33 cellular contexts compared by ENCODE assay signal in genomic region chr1:114521396-114522263, GRCh38.
"Had no signal": no experiment of that assay in that cellular context is flagged by ENCODE, and none has a peak within 500 bp of the region (broad histone marks: within the 10 kb centered on the region; RNA-seq: fewer than 3 reads in every experiment).

No MANE protein-coding gene starts in this region.

- H3K27me3 ChIP-seq: cardiac muscle cell, MG63 had no signal

- H3K36me3 ChIP-seq: cardiac muscle cell, MG63 had no signal

- H3K4me1 Mint-ChIP-seq: activated B cell treated with CpG ODN at 0.5 μM for 24 hours; activated naive CD8-positive, alpha-beta T cell treated with anti-CD3 and anti-CD28 coated beads for 36 hours had no signal

- H3K4me3 Mint-ChIP-seq: activated B cell treated with CpG ODN at 0.5 μM for 24 hours; activated CD4-positive, alpha-beta memory T cell treated with anti-CD3 and anti-CD28 coated beads for 36 hours; activated naive CD8-positive, alpha-beta T cell treated with anti-CD3 and anti-CD28 coated beads for 36 hours had no signal

- H3K27ac ChIP-seq: cardiac muscle cell, VCaP had no signal

- H3K27ac Mint-ChIP-seq: activated B cell treated with CpG ODN at 0.5 μM for 24 hours; activated CD4-positive, alpha-beta memory T cell treated with anti-CD3 and anti-CD28 coated beads for 36 hours; activated naive CD8-positive, alpha-beta T cell treated with anti-CD3 and anti-CD28 coated beads for 36 hours had no signal

- H3K9me3 Mint-ChIP-seq: activated B cell treated with CpG ODN at 0.5 μM for 24 hours; activated CD4-positive, alpha-beta memory T cell treated with anti-CD3 and anti-CD28 coated beads for 36 hours; activated naive CD8-positive, alpha-beta T cell treated with anti-CD3 and anti-CD28 coated beads for 36 hours had no signal

- H3K4me3 ChIP-seq: cardiac muscle cell, MG63 had no signal

- DNase-seq: activated B cell treated with CpG ODN at 0.5 μM for 24 hours; activated CD4-positive, alpha-beta memory T cell treated with anti-CD3 and anti-CD28 coated beads for 36 hours; activated CD4-positive, alpha-beta T cell treated with anti-CD3 and anti-CD28 coated beads for 4 hours; activated CD4-positive, alpha-beta T cell treated with anti-CD3 and anti-CD28 coated beads, Interleukin-2, amount 50 U/mL, for 1 hour; activated CD4-positive, CD25-positive, alpha-beta regulatory T cell treated with anti-CD3 and anti-CD28 coated beads, Interleukin-2, amount 50 U/mL, for 72 hours; activated CD8-positive, alpha-beta memory T cell treated with anti-CD3 and anti-CD28 coated beads, Interleukin-2, amount 50 U/mL, for 4 hours; activated effector memory CD4-positive, alpha-beta T cell treated with Interleukin-2 at 50 U/mL for 16 hours; activated naive CD4-positive, alpha-beta T cell; activated naive CD4-positive, alpha-beta T cell treated with anti-CD3 and anti-CD28 coated beads, Interleukin-2, amount 50 U/mL, for 16 hours; activated naive CD8-positive, alpha-beta T cell treated with anti-CD3 and anti-CD28 coated beads for 36 hours; activated T-cell treated with anti-CD3 and anti-CD28 coated beads for 4 hours; activated T-cell treated with anti-CD3 and anti-CD28 coated beads, Interleukin-2, amount 50 U/mL, for 48 hours; amniotic stem cell; aorta; Kasumi-1; MG63; NCI-H1048; NCI-H1105 treated with DMSO at 0.1 percent for 48 hours; NCI-H1436 treated with DMSO at 0.1 percent for 48 hours; NCI-H1694 treated with DMSO at 0.1 percent for 48 hours; NCI-H2029 treated with DMSO at 0.1 percent for 48 hours; NCI-H2107; NCI-H2171; NCI-H510A; NCI-H526; NCI-H748 treated with DMSO at 0.1 percent for 48 hours; Right ventricle myocardium superior; SW 1271; T-helper 1 cell; T-helper 2 cell; T-helper 9 cell had no signal

- H3K36me3 Mint-ChIP-seq: activated CD4-positive, alpha-beta memory T cell treated with anti-CD3 and anti-CD28 coated beads for 36 hours; activated naive CD8-positive, alpha-beta T cell treated with anti-CD3 and anti-CD28 coated beads for 36 hours had no signal

- H3K9me3 ChIP-seq: MG63 had no signal
